ENCODE assay signal across 2 cellular contexts in genomic region chr10:129483427-129484010, GRCh38.
TF ChIP-seq lines count a peak whose summit lies in the region.

No MANE protein-coding gene starts in this region.

TF ChIP-seq in HepG2, 621 proteins besides CTCF, POLR2A, EP300 and RAD21:
- TF ChIP-seq ZNF317 (CRISPR knock-in tag; IDR thresholded peaks at IDR 0.05) (peak; percentile 100), SP5 (CRISPR knock-in tag; IDR thresholded peaks at IDR 0.05; ENCODE audit: borderline replicate concordance, low read depth) (no peak), DDIT3 (CRISPR knock-in tag; IDR thresholded peaks at IDR 0.05) (no peak)
TF ChIP-seq in HepG2: peak in this region for 1.

TF ChIP-seq in H1, 55 proteins besides CTCF, POLR2A, EP300 and RAD21:
- no peak for TF ChIP-seq BRCA1 (IDR thresholded peaks at IDR 0.05; ENCODE audit: low read depth, low read length)
- TF ChIP-seq TBP (IDR thresholded peaks at IDR 0.05; ENCODE audit: low read depth, low read length), result no peak
- TF ChIP-seq BACH1 (IDR thresholded peaks at IDR 0.05; ENCODE audit: low read length), result no peak
- no peak for TF ChIP-seq HDAC6 (IDR thresholded peaks at IDR 0.05; ENCODE audit: low read depth, low read length)
- TF ChIP-seq KDM4A (IDR thresholded peaks at IDR 0.05; ENCODE audit: low read depth, low read length, severe bottlenecking), result no peak
- no peak for TF ChIP-seq NRF1 (IDR thresholded peaks at IDR 0.05; ENCODE audit: low read depth, low read length)
- TF ChIP-seq SRF (IDR thresholded peaks at IDR 0.05; ENCODE audit: low read depth, low read length), result no peak
- TF ChIP-seq RXRA (IDR thresholded peaks at IDR 0.05; ENCODE audit: insufficient read depth, low read depth, low read length), result no peak
- TF ChIP-seq PHF8 (conservative IDR thresholded peaks at IDR 0.05; ENCODE audit: low read depth, low read length), result no peak
- no peak for TF ChIP-seq BCL11A (IDR thresholded peaks at IDR 0.05; ENCODE audit: low read depth in 2 of 2, low read length in 2 of 2)
